Comparison of ENCODE assay signal across 17 cellular contexts in genomic region chr11:20369816-20370215, GRCh38.
"Had no signal": no experiment of that assay in that cellular context is flagged by ENCODE, and none has a peak within 500 bp of the region (broad histone marks: within the 10 kb centered on the region; RNA-seq: fewer than 3 reads in every experiment).

No MANE protein-coding gene starts in this region.

- H3K27me3 ChIP-seq: hepatocyte, left lung, neutrophil, stomach, tibial nerve had no signal

- H3K4me3 ChIP-seq: hepatocyte, left lung, mucosa of descending colon, stomach, tibial nerve had no signal

- H3K9me3 ChIP-seq: left lung, mucosa of descending colon, neutrophil, stomach, tibial nerve had no signal

- FAIRE-seq: keratinocyte had no signal

- H3K9me3 Mint-ChIP-seq: endodermal cell; memory B cell; naive thymus-derived CD8-positive, alpha-beta T cell; WTC11 had no signal

- H3K4me3 Mint-ChIP-seq: endodermal cell; memory B cell; naive thymus-derived CD8-positive, alpha-beta T cell; WTC11 had no signal

- ATAC-seq: left lung; mucosa of descending colon; naive thymus-derived CD8-positive, alpha-beta T cell had no signal

- H3K27ac ChIP-seq: hepatocyte, left lung, neutrophil, stomach had no signal

- H3K27me3 Mint-ChIP-seq: memory B cell; naive thymus-derived CD8-positive, alpha-beta T cell had no signal

- DNase-seq: activated CD4-positive, alpha-beta T cell treated with anti-CD3 and anti-CD28 coated beads for 4 hours; activated CD8-positive, alpha-beta memory T cell treated with anti-CD3 and anti-CD28 coated beads for 24 hours; activated naive CD4-positive, alpha-beta T cell treated with Interleukin-2 at 50 U/mL for 16 hours; endodermal cell; left lung; mucosa of descending colon; naive thymus-derived CD8-positive, alpha-beta T cell; stimulated activated CD4-positive, alpha-beta T cell treated with anti-CD3 and anti-CD28 coated beads, Interleukin-12 subunit alpha, Interleukin-12 subunit beta, amount 100 ng/mL, for 4 hours; stimulated activated CD4-positive, alpha-beta T cell treated with anti-CD3 and anti-CD28 coated beads, Interleukin-2, amount 100 ng/mL, for 24 hours; stomach; T-helper 2 cell had no signal

- H2AFZ ChIP-seq: hepatocyte had no signal

- H3K27ac Mint-ChIP-seq: endodermal cell, memory B cell had no signal

- H3K4me2 ChIP-seq: hepatocyte had no signal
